1 cellular context compared by ENCODE assay signal in genomic region chr15:48147358-48147757, GRCh38.
TF ChIP-seq lines count a peak whose summit lies in the region.

No MANE protein-coding gene starts in this region.

TF ChIP-seq in IMR-90, 13 proteins besides CTCF, POLR2A, EP300 and RAD21 (continued from another document):
- TF ChIP-seq SMC3 (IDR thresholded peaks at IDR 0.05; ENCODE audit: low read depth, low read length) (no peak), ELK1 (IDR thresholded peaks at IDR 0.05; ENCODE audit: borderline replicate concordance, low read depth, low read length) (no peak), CEBPB (IDR thresholded peaks at IDR 0.05; ENCODE audit: low read depth, low read length) (no peak), MXI1 (IDR thresholded peaks at IDR 0.05; ENCODE audit: borderline replicate concordance, low read depth, low read length) (no peak)
